8 cellular contexts compared by ENCODE assay signal in the genomic region with DNA sequence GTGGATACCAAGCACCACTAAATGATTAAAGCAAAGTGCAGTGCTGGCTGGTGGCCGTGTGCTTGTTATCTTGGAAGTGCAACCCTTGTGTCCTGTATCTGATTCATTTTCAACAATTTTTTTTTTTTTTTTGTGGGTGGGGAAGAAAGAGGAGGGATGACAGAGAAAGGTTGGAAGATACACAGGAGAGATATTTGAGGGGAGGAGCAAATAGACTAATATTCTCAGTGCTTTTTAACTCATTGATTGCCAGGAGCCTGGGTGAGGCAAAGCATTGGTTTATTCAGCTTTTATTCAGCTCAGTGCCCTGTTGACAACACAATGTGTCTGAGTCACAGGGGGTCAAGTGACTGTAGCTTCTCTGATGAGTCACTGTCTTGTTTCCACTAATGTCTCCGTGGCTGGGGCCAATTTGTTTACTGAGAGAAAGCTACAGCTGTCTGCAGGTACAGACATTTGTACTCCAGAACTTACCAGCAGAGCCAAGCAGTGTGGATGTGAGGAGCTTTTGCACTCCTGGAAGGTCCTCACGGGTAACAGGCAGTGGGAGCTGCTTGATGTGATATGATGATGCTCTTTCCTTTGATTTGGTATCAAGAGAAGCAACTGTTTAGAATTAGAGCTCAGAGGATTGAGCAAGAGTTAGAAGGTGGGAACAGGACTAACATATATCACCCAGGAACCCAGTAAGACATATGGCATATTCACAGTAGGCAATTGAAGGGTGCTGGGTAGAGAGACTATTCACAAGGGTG. TPM values are rescaled to one million over a fixed set of nuclear protein-coding genes. Genes with fewer than 3 reads are reported as not detected.
DNase-seq lines count a peak whose midpoint lies in the region; ATAC-seq and FAIRE-seq lines count a peak whose summit lies in the region.

No MANE protein-coding gene starts in this region.

- no peaks in the 10 kb centered on the region for H3K9me3 Mint-ChIP-seq in activated naive CD4-positive, alpha-beta T cell treated with anti-CD3 and anti-CD28 coated beads, Interleukin-2, amount 50 U/mL, for 72 hours

- peaks cover 24% of the 10 kb centered on the region for H3F3A ChIP-seq in GM23248 (ENCODE audit: insufficient read depth)

- peak overlapping the region; percentile 79 to 97 for H3K27ac Mint-ChIP-seq in activated naive CD4-positive, alpha-beta T cell treated with anti-CD3 and anti-CD28 coated beads, Interleukin-2, amount 50 U/mL, for 72 hours

- no peak overlapping the region for H2AFZ ChIP-seq in GM23248

- H4K20me1 ChIP-seq in GM23248 (ENCODE audit: insufficient read depth) = no peaks in the 10 kb centered on the region

- H3K27ac ChIP-seq in GM23248 (peak overlapping the region; percentile 38), small intestine (ENCODE audit: low read depth in 1 of 2, low read length in 1 of 2) (no peak overlapping the region)

- H3K9me2 ChIP-seq in GM23248 (ENCODE audit: insufficient read depth) = no peaks in the 10 kb centered on the region

- 3 to 4% methylated on average over 3 of the region's 3 CpGs for WGBS in GM23248 (ENCODE audit: low coverage in 1 of 2, low lambda C conversion rate in 2 of 2, missing lambda C conversion rate in 2 of 2), 2 experiments
- 20 to 35% (median 34%) methylated on average over 3 of the region's 3 CpGs for WGBS in small intestine, 3 donors

- H3K4me1 ChIP-seq in GM23248 (ENCODE audit: insufficient read depth) = peaks cover 33% of the 10 kb centered on the region
- no peaks in the 10 kb centered on the region for H3K4me1 ChIP-seq in small intestine (ENCODE audit: control insufficient read depth in 2 of 2, insufficient read depth in 1 of 2, low read depth in 1 of 2, low read length in 1 of 2)

- peak overlapping the region; percentile 37 for H3K4me2 ChIP-seq in GM23248 (ENCODE audit: unreplicated experiment)

- no peaks in the 10 kb centered on the region for H3K36me3 ChIP-seq in GM23248 (ENCODE audit: low read depth)
- no peaks in the 10 kb centered on the region for H3K36me3 ChIP-seq in small intestine (ENCODE audit: control insufficient read depth in 2 of 2, insufficient read depth in 2 of 2, low read length in 2 of 2)

- H3K36me3 Mint-ChIP-seq in activated naive CD4-positive, alpha-beta T cell treated with anti-CD3 and anti-CD28 coated beads, Interleukin-2, amount 50 U/mL, for 72 hours = no peaks in the 10 kb centered on the region

- H3K9ac ChIP-seq in GM23248 = no peak overlapping the region

- H3K9me3 ChIP-seq in GM23248 (ENCODE audit: low read depth) = no peaks in the 10 kb centered on the region
- no peaks in the 10 kb centered on the region for H3K9me3 ChIP-seq in small intestine (ENCODE audit: control insufficient read depth, low read depth)

- peak; percentile 93 to 98 for ATAC-seq in activated naive CD4-positive, alpha-beta T cell treated with anti-CD3 and anti-CD28 coated beads, Interleukin-2, amount 50 U/mL, for 72 hours
- ATAC-seq in HG03457 (IDR thresholded peaks at IDR 0.05; ENCODE audit: unreplicated experiment) (no peak), HG02938 (IDR thresholded peaks at IDR 0.05; ENCODE audit: unreplicated experiment) (no peak)

- no peak for FAIRE-seq in small intestine (lab: Jason Lieb, UNC)

- peak; percentile 97 for DNase-seq in DMS53 (lab: John Stamatoyannopoulos, UW)
- peak; percentile 96 for DNase-seq in GM23248
- DNase-seq in NCI-H226 = peak; percentile 10
- DNase-seq in activated naive CD4-positive, alpha-beta T cell treated with anti-CD3 and anti-CD28 coated beads, Interleukin-2, amount 50 U/mL, for 72 hours (ENCODE audit: low spot score in 2 of 2) = peak in 1 of 2 donors; percentile 55
- peak; percentile 9 for DNase-seq in left kidney (ENCODE audit: low read depth, low spot score)
- no peak for DNase-seq in small intestine

- H3K27me3 ChIP-seq in GM23248 (replicated peaks; ENCODE audit: insufficient read depth) (no peaks in the 10 kb centered on the region), small intestine (ENCODE audit: control insufficient read depth in 2 of 2, insufficient read depth in 2 of 2, low read length in 2 of 2) (no peaks in the 10 kb centered on the region)

- H3K4me3 ChIP-seq in GM23248 (no peak overlapping the region), small intestine (ENCODE audit: low read depth in 1 of 2, low read length in 2 of 2) (no peak overlapping the region)

- in situ Hi-C loops in GM23248 (cut with MboI) = loop anchor here (25.0 kb wide), 1 partner anchor 595 kb away; the partner anchor contains the start of gene C1orf105

- H3K79me2 ChIP-seq in GM23248 (ENCODE audit: insufficient read depth) = no peaks in the 10 kb centered on the region

RNA-seq across cellular contexts. Expression of gene DNM3, which starts 23.6 kb away (rescaled TPM):
- 0.11 and 2.1 TPM in 2 replicates for total RNA-seq in GM23248 (2014; rRNA removed; shearing (Covaris generic))
- 1.4 and 1.8 TPM in 2 replicates for polyA plus RNA-seq in GM23248 (2016; fragmentation: Nextera tagmentation; extraction: Ambion mirVana)
- total RNA-seq in activated naive CD4-positive, alpha-beta T cell treated with anti-CD3 and anti-CD28 coated beads, Interleukin-2, amount 50 U/mL, for 72 hours = 1 to 10 TPM; 2.6 to 4.5 TPM
- polyA plus RNA-seq in small intestine = 1 to 10 TPM in 1 of 3 donors, under 1 TPM in 1, not detected in 1; 0.67 to 1.2 TPM

RNA-seq across cellular contexts. Expression of gene METTL13, which starts 36.2 kb away (rescaled TPM):
- total RNA-seq in GM23248 (2014; rRNA removed; shearing (Covaris generic)) = 19.6 and 22.0 TPM in 2 replicates
- 17.8 and 18.8 TPM in 2 replicates for polyA plus RNA-seq in GM23248 (2016; fragmentation: Nextera tagmentation; extraction: Ambion mirVana)
- total RNA-seq in activated naive CD4-positive, alpha-beta T cell treated with anti-CD3 and anti-CD28 coated beads, Interleukin-2, amount 50 U/mL, for 72 hours = 10 to 100 TPM; 53.0 to 57.4 TPM
- polyA plus RNA-seq in small intestine = 10 to 100 TPM; 15.7 to 25.0 (median 15.9) TPM

Comparison
In these comparisons a context has a peak if more than half of its experiments do, and no peak if none do; other contexts are left out.
1. ATAC-seq: peak in activated naive CD4-positive, alpha-beta T cell treated with anti-CD3 and anti-CD28 coated beads, Interleukin-2, amount 50 U/mL, for 72 hours (2 of 2); none in HG03457 (single experiment) and HG02938 (single experiment).